In genomic region chr13:24148414-24149305, GRCh38 we compare ENCODE assay signal across 10 cellular contexts. TPM values are rescaled to one million over a fixed set of nuclear protein-coding genes. Genes with fewer than 3 reads are reported as not detected.
DNase-seq lines count a peak whose midpoint lies in the region; ATAC-seq and TF ChIP-seq lines count a peak whose summit lies in the region.
"Had no signal": no experiment of that assay in that cellular context is flagged by ENCODE, and none has a peak within 500 bp of the region (broad histone marks: within the 10 kb centered on the region; RNA-seq: fewer than 3 reads in every experiment).

No MANE protein-coding gene starts in this region.

- intact Hi-C loops in breast epithelium (cut with DNase I; ENCODE audit: low total_unique reads) = no loop called here

- no peak for TF ChIP-seq CTCF in breast epithelium (IDR thresholded peaks at IDR 0.05)

- no peak for TF ChIP-seq POLR2A in breast epithelium (IDR thresholded peaks at IDR 0.05)

- DNase-seq in 8988T (peak; percentile 55), HS-5 (ENCODE audit: low read depth) (peak; percentile 70), breast epithelium (ENCODE audit: low spot score in 2 of 2) (peak; percentile 64 to 84), left kidney (ENCODE audit: low read depth, low spot score) (peak; percentile 63), NCI-H82 (lab: John Stamatoyannopoulos, UW) (no peak)
- no peak for DNase-seq in activated CD4-positive, CD25-positive, alpha-beta regulatory T cell treated with anti-CD3 and anti-CD28 coated beads, Interleukin-2, amount 50 U/mL, for 72 hours
- DNase-seq: activated T-cell treated with anti-CD3 and anti-CD28 coated beads, Interleukin-2, amount 50 U/mL, for 48 hours had no signal

- H3K36me3 ChIP-seq in breast epithelium = no peaks in the 10 kb centered on the region

- no peak overlapping the region for H3K4me3 ChIP-seq in breast epithelium
- H3K4me3 ChIP-seq: psoas muscle had no signal

- H3K27me3 ChIP-seq in breast epithelium = no peaks in the 10 kb centered on the region

- no peak for ATAC-seq in HG02623 (IDR thresholded peaks at IDR 0.05; ENCODE audit: unreplicated experiment)
- no peak for ATAC-seq in GM21529 (IDR thresholded peaks at IDR 0.05; ENCODE audit: unreplicated experiment)

- peak overlapping the region; percentile 91 to 92 for H3K27ac ChIP-seq in breast epithelium
- H3K27ac ChIP-seq: psoas muscle had no signal

- H3K9me3 ChIP-seq in breast epithelium = no peaks in the 10 kb centered on the region
- H3K9me3 ChIP-seq: psoas muscle had no signal

- no peaks in the 10 kb centered on the region for H3K4me1 ChIP-seq in breast epithelium
- H3K4me1 ChIP-seq: psoas muscle had no signal

RNA-seq across cellular contexts. Expression of gene SPATA13, which starts 11.9 kb away (rescaled TPM):
- 10 to 100 TPM in 2 of 3 donors, 1 to 10 TPM in 1; 6.6 to 84.7 (median 58.7) TPM for total RNA-seq in breast epithelium

Comparison
In these comparisons a context has a peak if more than half of its experiments do, and no peak if none do; other contexts are left out.
1. DNase-seq: peak in 8988T (single experiment), HS-5 (single experiment), breast epithelium (2 of 2) and left kidney (single experiment); none in activated CD4-positive, CD25-positive, alpha-beta regulatory T cell treated with anti-CD3 and anti-CD28 coated beads, Interleukin-2, amount 50 U/mL, for 72 hours (single experiment) and NCI-H82 (single experiment).